8 cellular contexts compared by ENCODE assay signal in genomic region chr2:230974096-230974913, GRCh38. TPM values are rescaled to one million over a fixed set of nuclear protein-coding genes. Genes with fewer than 3 reads are reported as not detected.
DNase-seq lines count a peak whose midpoint lies in the region; ATAC-seq, FAIRE-seq and TF ChIP-seq lines count a peak whose summit lies in the region.

No MANE protein-coding gene starts in this region.

- H3K9me3 ChIP-seq in fibroblast of lung (ENCODE audit: control insufficient read depth, insufficient read depth, low read depth, low read length) (no peaks in the 10 kb centered on the region), kidney (ENCODE audit: control insufficient read depth in 1 of 2, low read length in 2 of 2) (no peaks in the 10 kb centered on the region)

- intact Hi-C loops in kidney (cut with DNase I): no loop called here

- no peaks in the 10 kb centered on the region for H3K79me2 ChIP-seq in fibroblast of lung (ENCODE audit: control insufficient read depth, insufficient read depth, low read length)

- peaks cover 6% of the 10 kb centered on the region for H3K27me3 ChIP-seq in fibroblast of lung (ENCODE audit: control insufficient read depth, insufficient read depth, low read length)

- H3K4me1 ChIP-seq in fibroblast of lung (ENCODE audit: control insufficient read depth, extremely low read depth, insufficient read depth, low read length) (peaks cover 4% of the 10 kb centered on the region), kidney (ENCODE audit: control insufficient read depth in 1 of 2, insufficient read depth in 1 of 2, low read depth in 1 of 2, low read length in 2 of 2) (no peaks in the 10 kb centered on the region)

- H3K4me3 ChIP-seq in AG09309 (ENCODE audit: control insufficient read depth, low read depth, low read length) (no peak overlapping the region), fibroblast of lung (replicated peaks in 1 of 4; ENCODE audit: control extremely low read depth in 1 of 4, insufficient read depth in 1 of 4, low read depth in 3 of 4, low read length in 4 of 4) (no peak overlapping the region), kidney (ENCODE audit: low read length in 2 of 2) (no peak overlapping the region)

- ATAC-seq in GM19452 (IDR thresholded peaks at IDR 0.05; ENCODE audit: unreplicated experiment) (peak; percentile 89), HG03469 (IDR thresholded peaks at IDR 0.05; ENCODE audit: unreplicated experiment) (peak; percentile 74)

- H3K27ac ChIP-seq in fibroblast of lung (ENCODE audit: insufficient read depth, low read length): peak overlapping the region; percentile 8
- H3K27ac ChIP-seq in kidney (ENCODE audit: low read depth in 2 of 2, low read length in 2 of 2): no peak overlapping the region

- FAIRE-seq in kidney (lab: Jason Lieb, UNC) (no peak), D721Med (lab: Jason Lieb, UNC) (no peak)

- H4K20me1 ChIP-seq in fibroblast of lung (ENCODE audit: control insufficient read depth, extremely low read depth, insufficient read depth, low read length): no peaks in the 10 kb centered on the region

- DNase-seq in AG09309 (ENCODE audit: low read depth) (peak; percentile 40), fibroblast of lung (ENCODE audit: low read depth in 2 of 2) (peak; percentile 52 to 93), kidney (no peak), D721Med (ENCODE audit: insufficient read length, low spot score) (no peak)
- peak; percentile 48 to 55 for DNase-seq in activated CD4-positive, alpha-beta T cell treated with anti-CD3 and anti-CD28 coated beads, Interleukin-2, amount 50 U/mL, for 4 hours
- peak; percentile 54 to 78 for DNase-seq in stimulated activated CD8-positive, alpha-beta memory T cell treated with anti-CD3 and anti-CD28 coated beads, Interleukin-2, amount 100 ng/mL, for 48 hours (ENCODE audit: low read depth in 2 of 2)

- peak overlapping the region; percentile 15 for H3K4me2 ChIP-seq in fibroblast of lung (ENCODE audit: extremely low read depth, insufficient read depth, low read length)

- H3K9ac ChIP-seq in fibroblast of lung (ENCODE audit: insufficient read depth, low read length) (no peak overlapping the region), kidney (ENCODE audit: low read length in 2 of 2) (no peak overlapping the region)

- no peak overlapping the region for H2AFZ ChIP-seq in fibroblast of lung (ENCODE audit: low read length)

- TF ChIP-seq CTCF in AG09309 (IDR thresholded peaks at IDR 0.05; ENCODE audit: control insufficient read depth, insufficient read depth, low read depth, low read length, missing control alignments) (no peak), fibroblast of lung (conservative IDR thresholded peaks at IDR 0.05 in 1 of 2, IDR thresholded peaks at IDR 0.05 in 1 of 2; ENCODE audit: low read depth in 1 of 2, low read length in 2 of 2) (no peak), kidney (IDR thresholded peaks at IDR 0.05; ENCODE audit: borderline replicate concordance, extremely low read depth, insufficient read depth) (no peak), D721Med (IDR thresholded peaks at IDR 0.05; ENCODE audit: insufficient read depth, missing control alignments) (no peak)

- no peaks in the 10 kb centered on the region for H3K36me3 ChIP-seq in fibroblast of lung (ENCODE audit: control insufficient read depth, insufficient read depth, low read length)
- H3K36me3 ChIP-seq in kidney (ENCODE audit: control insufficient read depth in 1 of 2, insufficient read depth in 2 of 2, low read length in 2 of 2): no peaks in the 10 kb centered on the region

RNA-seq across cellular contexts. Expression of gene SPATA3, which starts 21.6 kb away (rescaled TPM):
- not detected in 2 replicates for total RNA-seq in fibroblast of lung
- polyA plus RNA-seq in fibroblast of lung: not detected in 2 replicates
- not detected in 2 replicates for polyA plus RNA-seq in fibroblast of lung (2012)
- polyA minus RNA-seq in fibroblast of lung (ENCODE audit: low replicate concordance): not detected in 2 replicates
- not detected for total RNA-seq in kidney
- polyA plus RNA-seq in kidney (ENCODE audit: insufficient read depth, low read depth, low replicate concordance): not detected

RNA-seq across cellular contexts. Expression of gene GPR55, which starts 49.3 kb away (rescaled TPM):
- total RNA-seq in fibroblast of lung (not detected in 2 replicates), kidney (0.69 TPM)
- polyA plus RNA-seq in fibroblast of lung (not detected in 2 replicates), kidney (ENCODE audit: insufficient read depth, low read depth, low replicate concordance) (not detected)
- polyA plus RNA-seq in fibroblast of lung (2012): 0.15 and 0.33 TPM in 2 replicates
- polyA minus RNA-seq in fibroblast of lung (ENCODE audit: low replicate concordance): not detected in 2 replicates

Comparison
In these comparisons a context has a peak if more than half of its experiments do, and no peak if none do; other contexts are left out.
1. DNase-seq: peak in AG09309 (single experiment), activated CD4-positive, alpha-beta T cell treated with anti-CD3 and anti-CD28 coated beads, Interleukin-2, amount 50 U/mL, for 4 hours (2 of 2), fibroblast of lung (2 of 2) and stimulated activated CD8-positive, alpha-beta memory T cell treated with anti-CD3 and anti-CD28 coated beads, Interleukin-2, amount 100 ng/mL, for 48 hours (2 of 2); none in kidney (single experiment) and D721Med (single experiment).